In genomic region chr2:96549967-96550786, GRCh38 we compare ENCODE assay signal across 10 cellular contexts. TPM values are rescaled to one million over a fixed set of nuclear protein-coding genes. Genes with fewer than 3 reads are reported as not detected.
DNase-seq lines count a peak whose midpoint lies in the region; ATAC-seq, FAIRE-seq and TF ChIP-seq lines count a peak whose summit lies in the region.
"Had no signal": no experiment of that assay in that cellular context is flagged by ENCODE, and none has a peak within 500 bp of the region (broad histone marks: within the 10 kb centered on the region; RNA-seq: fewer than 3 reads in every experiment).

No MANE protein-coding gene starts in this region.

- TF ChIP-seq POLR2A in erythroblast (IDR thresholded peaks at IDR 0.05; ENCODE audit: low read length): no peak

- H3K27me3 ChIP-seq in pancreas: no peaks in the 10 kb centered on the region

- H3K36me3 ChIP-seq in pancreas: no peaks in the 10 kb centered on the region

- H3K9me3 ChIP-seq in pancreas: no peaks in the 10 kb centered on the region

- intact Hi-C loops in pancreas (cut with DNase I): loop anchor here in 1 of 3 donors (5.0 to 10.0 kb wide), 2 partner anchors 247 to 405 kb away; no protein-coding TSS in a partner anchor

- ATAC-seq in pancreas (peak; percentile 82 to 93 (median 88)), GM19328 (IDR thresholded peaks at IDR 0.05; ENCODE audit: unreplicated experiment) (no peak), HG03442 (IDR thresholded peaks at IDR 0.05; ENCODE audit: unreplicated experiment) (no peak)

- 42 to 50% methylated on average over 54 to 61 of the region's 61 CpGs for WGBS in pancreas, 2 donors

- H3K4me1 ChIP-seq in pancreas: no peaks in the 10 kb centered on the region

- no peak overlapping the region for H3K4me3 ChIP-seq in pancreas

- peak; percentile 99 for DNase-seq in DMS53 (lab: John Stamatoyannopoulos, UW)
- peak; percentile 76 for DNase-seq in NCI-H82 (lab: John Stamatoyannopoulos, UW)
- DNase-seq in erythroblast (lab: John Stamatoyannopoulos, UW): peak; percentile 24 to 52
- peak; percentile 72 to 95 (median 88) for DNase-seq in pancreas
- no peak for DNase-seq in activated CD4-positive, CD25-positive, alpha-beta regulatory T cell treated with anti-CD3 and anti-CD28 coated beads, Interleukin-2, amount 50 U/mL, for 72 hours
- no peak for DNase-seq in stimulated activated CD4-positive, alpha-beta T cell treated with anti-CD3 and anti-CD28 coated beads, Interleukin-15, amount 100 ng/mL, for 24 hours

- no peak for FAIRE-seq in pancreas (lab: Jason Lieb, UNC)
- FAIRE-seq: astrocyte, keratinocyte had no signal

- TF ChIP-seq CTCF in pancreas (IDR thresholded peaks at IDR 0.05): peak; percentile 64 to 84 (median 74)

- no peak overlapping the region for H3K27ac ChIP-seq in pancreas

RNA-seq across cellular contexts. Expression of gene ARID5A, which starts 13.6 kb away (rescaled TPM):
- total RNA-seq in pancreas: 10 to 100 TPM in 1 of 6 donors, 1 to 10 TPM in 5; 3.3 to 12.0 (median 4.2) TPM
- 10 to 100 TPM; 13.7 to 20.7 TPM for polyA plus RNA-seq in pancreas

RNA-seq across cellular contexts. Expression of gene NEURL3, which starts 45.0 kb away (rescaled TPM):
- total RNA-seq in pancreas: 10 to 100 TPM in 5 of 6 donors, 1 to 10 TPM in 1; 8.6 to 30.4 (median 13.5) TPM
- 10 to 100 TPM; 32.4 to 73.5 TPM for polyA plus RNA-seq in pancreas
- polyA plus RNA-seq: keratinocyte had no signal

Comparison
In these comparisons a context has a peak if more than half of its experiments do, and no peak if none do; other contexts are left out.
1. DNase-seq: peak in DMS53 (single experiment), NCI-H82 (single experiment), erythroblast (2 of 2) and pancreas (6 of 6); none in activated CD4-positive, CD25-positive, alpha-beta regulatory T cell treated with anti-CD3 and anti-CD28 coated beads, Interleukin-2, amount 50 U/mL, for 72 hours (single experiment) and stimulated activated CD4-positive, alpha-beta T cell treated with anti-CD3 and anti-CD28 coated beads, Interleukin-15, amount 100 ng/mL, for 24 hours (single experiment).
2. ATAC-seq: peak in pancreas (4 of 4); none in GM19328 (single experiment) and HG03442 (single experiment).